8 cellular contexts compared by ENCODE assay signal in genomic region chr2:222318026-222318711, GRCh38.
DNase-seq lines count a peak whose midpoint lies in the region; ATAC-seq, FAIRE-seq and TF ChIP-seq lines count a peak whose summit lies in the region.

No MANE protein-coding gene starts in this region.

- peak overlapping the region; percentile 63 for H3K9ac ChIP-seq in BLaER1
- H3K9ac ChIP-seq in SU-DHL-6 (ENCODE audit: low read length) = peak overlapping the region; percentile 54

- peaks cover 44% of the 10 kb centered on the region for H3K4me1 ChIP-seq in BLaER1
- H3K4me1 ChIP-seq in effector memory CD4-positive, alpha-beta T cell (ENCODE audit: control insufficient read depth, insufficient read depth, low read length, poor library complexity, severe bottlenecking) = peaks cover 8% of the 10 kb centered on the region

- TF ChIP-seq CTCF in SU-DHL-6 (IDR thresholded peaks at IDR 0.05; ENCODE audit: insufficient read depth, low read length, poor library complexity, severe bottlenecking) = peak; percentile 54

- H3K27ac ChIP-seq in BLaER1 = no peak overlapping the region
- no peak overlapping the region for H3K27ac ChIP-seq in SU-DHL-6 (ENCODE audit: low read depth, low read length)
- H3K27ac ChIP-seq in effector memory CD4-positive, alpha-beta T cell (ENCODE audit: insufficient read depth, low read length, poor library complexity, severe bottlenecking) = no peak overlapping the region

- no peaks in the 10 kb centered on the region for H3K79me2 ChIP-seq in SU-DHL-6 (ENCODE audit: insufficient read depth, low read length)

- no peaks in the 10 kb centered on the region for H3F3A ChIP-seq in SU-DHL-6 (ENCODE audit: insufficient read depth)

- H3K9me3 ChIP-seq in BLaER1 (no peaks in the 10 kb centered on the region), SU-DHL-6 (ENCODE audit: insufficient read depth, low read length) (no peaks in the 10 kb centered on the region)
- H3K9me3 ChIP-seq in effector memory CD4-positive, alpha-beta T cell (ENCODE audit: control insufficient read depth, low read length) = no peaks in the 10 kb centered on the region

- H3K4me3 ChIP-seq in BLaER1 (peak overlapping the region; percentile 78), SU-DHL-6 (ENCODE audit: insufficient read depth, low read length, poor library complexity, severe bottlenecking) (peak overlapping the region; percentile 73)
- H3K4me3 ChIP-seq in effector memory CD4-positive, alpha-beta T cell (ENCODE audit: insufficient read depth, low read depth, low read length, poor library complexity, severe bottlenecking) = peak overlapping the region; percentile 57

- H4K20me1 ChIP-seq in BLaER1 = no peaks in the 10 kb centered on the region
- no peaks in the 10 kb centered on the region for H4K20me1 ChIP-seq in SU-DHL-6 (ENCODE audit: low read depth, low read length)

- H3K36me3 ChIP-seq in BLaER1 = no peaks in the 10 kb centered on the region
- no peaks in the 10 kb centered on the region for H3K36me3 ChIP-seq in SU-DHL-6 (ENCODE audit: low read length)
- H3K36me3 ChIP-seq in effector memory CD4-positive, alpha-beta T cell (ENCODE audit: control insufficient read depth, insufficient read depth, low read length) = no peaks in the 10 kb centered on the region

- H3K27me3 ChIP-seq in BLaER1 = peaks cover 13% of the 10 kb centered on the region
- H3K27me3 ChIP-seq in SU-DHL-6 (ENCODE audit: low read length) = no peaks in the 10 kb centered on the region
- H3K27me3 ChIP-seq in effector memory CD4-positive, alpha-beta T cell (replicated peaks; ENCODE audit: control insufficient read depth, insufficient read depth, low read length, poor library complexity, severe bottlenecking) = peaks cover 21% of the 10 kb centered on the region

- no peaks in the 10 kb centered on the region for H3K9me2 ChIP-seq in SU-DHL-6 (replicated peaks; ENCODE audit: insufficient read depth, low read length)

- H3K4me2 ChIP-seq in BLaER1 (peak overlapping the region; percentile 99), SU-DHL-6 (ENCODE audit: low read depth, low read length, poor library complexity, severe bottlenecking) (peak overlapping the region; percentile 74)

- DNase-seq in GM18507 (ENCODE audit: extremely low spot score, insufficient read length, low read depth) (no peak), NCI-H1092 (lab: John Stamatoyannopoulos, UW) (peak; percentile 81), medulla oblongata (ENCODE audit: extremely low spot score) (peak; percentile 58), stromal cell of bone marrow (ENCODE audit: low read depth) (peak; percentile 57)
- no peak for DNase-seq in effector memory CD4-positive, alpha-beta T cell

- peak; percentile 88 for FAIRE-seq in GM18507 (lab: Jason Lieb, UNC)

- ATAC-seq in HG02840 (IDR thresholded peaks at IDR 0.05; ENCODE audit: low FRiP score, unreplicated experiment) = peak; percentile 44

- peak overlapping the region; percentile 100 for H2AFZ ChIP-seq in SU-DHL-6 (ENCODE audit: low read depth, low read length, severe bottlenecking)

Comparison
In these comparisons a context has a peak if more than half of its experiments do, and no peak if none do; other contexts are left out.
1. DNase-seq: peak in NCI-H1092 (single experiment), medulla oblongata (single experiment) and stromal cell of bone marrow (single experiment); none in GM18507 (single experiment) and effector memory CD4-positive, alpha-beta T cell (0 of 3).
2. Peak in every context shown above with its lines, with median percentiles within 50 percentile points of each other: H3K4me3 ChIP-seq.